ENCODE assay signal across 8 cellular contexts in the genomic region with DNA sequence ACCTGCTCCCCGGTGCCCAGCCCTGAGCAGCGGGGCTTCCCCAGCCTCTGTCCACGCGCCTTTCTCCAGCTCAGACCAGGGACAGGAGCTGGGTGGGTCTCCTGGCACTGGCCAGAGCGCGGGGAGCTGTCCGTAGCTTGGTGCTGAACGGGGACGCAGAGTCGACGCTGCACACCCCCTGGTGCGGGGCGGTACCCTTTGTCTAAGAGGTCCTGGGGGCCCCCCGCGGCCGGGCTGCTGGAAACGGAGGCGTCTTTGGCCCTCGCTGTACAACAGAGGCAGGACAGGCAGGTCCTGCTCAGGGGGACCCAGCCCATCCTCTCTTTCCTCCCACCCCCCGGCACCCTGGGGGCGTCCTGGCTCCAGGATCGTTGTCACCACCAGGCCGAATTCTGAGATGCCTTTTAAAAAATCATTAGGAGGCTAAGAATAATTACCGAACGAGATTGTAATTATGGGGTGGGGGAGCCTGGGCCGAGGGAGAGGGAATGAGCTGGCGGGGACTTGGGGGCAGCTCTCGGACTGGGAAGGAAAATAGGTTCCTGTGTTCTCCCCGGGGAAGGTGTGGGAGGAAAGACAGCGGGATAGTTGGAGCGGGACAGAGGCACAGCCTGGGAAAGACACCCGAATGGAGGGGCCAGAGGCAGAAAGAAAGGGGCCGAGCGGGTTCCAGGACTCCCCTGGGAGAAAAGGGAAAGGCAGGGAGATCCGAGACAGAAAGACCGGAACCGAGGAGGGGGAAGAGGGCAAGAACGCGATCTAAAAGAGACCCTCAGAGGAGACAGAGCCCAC. TPM values are rescaled to one million over a fixed set of nuclear protein-coding genes. Genes with fewer than 3 reads are reported as not detected.
DNase-seq lines count a peak whose midpoint lies in the region; ATAC-seq and TF ChIP-seq lines count a peak whose summit lies in the region.

No MANE protein-coding gene starts in this region.

- dilution Hi-C loops in mammary epithelial cell (cut with HindIII; ENCODE audit: low sequenced_read_pairs) = no loop called here

- CTCF ChIA-PET in mammary epithelial cell (lab: Charles Lee; ENCODE audit: low non-redundant PET) = interaction anchor here (0.7 kb wide), 1 partner anchor 364 kb away, joined by 4 read pairs; no protein-coding TSS in a partner anchor

- H3K4me3 ChIP-seq in mammary epithelial cell (replicated peaks in 1 of 3; ENCODE audit: insufficient read depth in 1 of 3, low read depth in 2 of 3, low read length in 3 of 3) (no peak overlapping the region), lower lobe of right lung (no peak overlapping the region)

- in situ Hi-C loops in KBM-7 (cut with MboI; ENCODE audit: low pct_unique_long_range_greater_than_20kb, low sequenced_read_pairs) = no loop called here
- in situ Hi-C loops in mammary epithelial cell (cut with MboI; ENCODE audit: low sequenced_read_pairs in 2 of 2) = no loop called here
- in situ Hi-C loops in G401 (cut with HindIII; ENCODE audit: low sequenced_read_pairs) = no loop called here

- intact Hi-C loops in mammary epithelial cell (cut with micrococcal nuclease) = no loop called here
- intact Hi-C loops in lower lobe of right lung (cut with DNase I) = no loop called here

- 7% methylated on average over 33 of the region's 39 CpGs for WGBS in mammary epithelial cell (ENCODE audit: low coverage, missing lambda C conversion rate)

- no peaks in the 10 kb centered on the region for H3K9me3 ChIP-seq in mammary epithelial cell (replicated peaks; ENCODE audit: insufficient read depth, low read length)
- no peaks in the 10 kb centered on the region for H3K9me3 ChIP-seq in lower lobe of right lung

- H3K27me3 ChIP-seq in mammary epithelial cell (ENCODE audit: insufficient read depth, low read length) (peaks cover 61% of the 10 kb centered on the region), lower lobe of right lung (ENCODE audit: low read depth) (peaks cover 96% of the 10 kb centered on the region)

- H3K36me3 ChIP-seq in mammary epithelial cell (ENCODE audit: insufficient read depth, low read length) (no peaks in the 10 kb centered on the region), lower lobe of right lung (no peaks in the 10 kb centered on the region)

- H4K20me1 ChIP-seq in mammary epithelial cell (ENCODE audit: insufficient read depth, low read length) = no peaks in the 10 kb centered on the region

- H2AFZ ChIP-seq in mammary epithelial cell (ENCODE audit: low read depth, low read length) = no peak overlapping the region

- no peak overlapping the region for H3K9ac ChIP-seq in mammary epithelial cell (ENCODE audit: insufficient read depth, low read length)

- H3K4me2 ChIP-seq in mammary epithelial cell (ENCODE audit: insufficient read depth, low read depth, low read length) = no peak overlapping the region

- H3K79me2 ChIP-seq in mammary epithelial cell (ENCODE audit: insufficient read depth, low read length) = no peaks in the 10 kb centered on the region

- DNase-seq in AG20443 (ENCODE audit: low spot score) = peak; percentile 89
- DNase-seq in KBM-7 = peak; percentile 64
- DNase-seq in mammary epithelial cell = peak; percentile 39
- no peak for DNase-seq in lower lobe of right lung
- DNase-seq in NCI-H82 (lab: John Stamatoyannopoulos, UW) = no peak
- no peak for DNase-seq in G401 (ENCODE audit: low spot score)

- H3K27ac ChIP-seq in mammary epithelial cell (ENCODE audit: insufficient read depth, low read depth, low read length) = no peak overlapping the region
- no peak overlapping the region for H3K27ac ChIP-seq in lower lobe of right lung

- H3K4me1 ChIP-seq in mammary epithelial cell (ENCODE audit: insufficient read depth, low read length) (no peaks in the 10 kb centered on the region), lower lobe of right lung (peaks cover 28% of the 10 kb centered on the region)

- BruUV-seq in mammary epithelial cell (replicated peaks; lab: Mats Ljungman, UMichigan) = no TSS peak

- no peak for TF ChIP-seq CTCF in mammary epithelial cell (conservative IDR thresholded peaks at IDR 0.05 in 1 of 2, IDR thresholded peaks at IDR 0.05 in 1 of 2; ENCODE audit: extremely low read depth in 1 of 2, insufficient read depth in 1 of 2, low read depth in 1 of 2, low read length in 2 of 2)
- TF ChIP-seq CTCF in lower lobe of right lung (IDR thresholded peaks at IDR 0.05) = no peak

- ATAC-seq in lower lobe of right lung (peak; percentile 79 to 80), HG03565 (IDR thresholded peaks at IDR 0.05; ENCODE audit: unreplicated experiment) (no peak), GM21717 (IDR thresholded peaks at IDR 0.05; ENCODE audit: unreplicated experiment) (no peak)

RNA-seq across cellular contexts. Expression of a gene that starts 4.1 kb away (rescaled TPM):
- total RNA-seq in mammary epithelial cell (under 1 TPM in 1 of 2 donors, not detected in 1; under 0.01 TPM), lower lobe of right lung (0.41 TPM)
- 0.02 TPM for polyA plus RNA-seq in mammary epithelial cell
- not detected for polyA minus RNA-seq in mammary epithelial cell
- total RNA-seq in G401 (2014; rRNA removed; shearing (Covaris generic)) = 4.9 and 7.1 TPM in 2 replicates

RNA-seq across cellular contexts. Expression of a gene that starts 18.7 kb away (rescaled TPM):
- total RNA-seq in mammary epithelial cell (not detected), lower lobe of right lung (not detected)
- polyA plus RNA-seq in mammary epithelial cell = not detected
- polyA minus RNA-seq in mammary epithelial cell = not detected
- not detected in 2 replicates for total RNA-seq in G401 (2014; rRNA removed; shearing (Covaris generic))

Comparison
In these comparisons a context has a peak if more than half of its experiments do, and no peak if none do; other contexts are left out.
1. DNase-seq: peak in AG20443 (single experiment), KBM-7 (single experiment) and mammary epithelial cell (single experiment); none in lower lobe of right lung (single experiment), NCI-H82 (single experiment) and G401 (single experiment).
2. ATAC-seq: peak in lower lobe of right lung (2 of 2); none in HG03565 (single experiment) and GM21717 (single experiment).